In the genomic region with DNA sequence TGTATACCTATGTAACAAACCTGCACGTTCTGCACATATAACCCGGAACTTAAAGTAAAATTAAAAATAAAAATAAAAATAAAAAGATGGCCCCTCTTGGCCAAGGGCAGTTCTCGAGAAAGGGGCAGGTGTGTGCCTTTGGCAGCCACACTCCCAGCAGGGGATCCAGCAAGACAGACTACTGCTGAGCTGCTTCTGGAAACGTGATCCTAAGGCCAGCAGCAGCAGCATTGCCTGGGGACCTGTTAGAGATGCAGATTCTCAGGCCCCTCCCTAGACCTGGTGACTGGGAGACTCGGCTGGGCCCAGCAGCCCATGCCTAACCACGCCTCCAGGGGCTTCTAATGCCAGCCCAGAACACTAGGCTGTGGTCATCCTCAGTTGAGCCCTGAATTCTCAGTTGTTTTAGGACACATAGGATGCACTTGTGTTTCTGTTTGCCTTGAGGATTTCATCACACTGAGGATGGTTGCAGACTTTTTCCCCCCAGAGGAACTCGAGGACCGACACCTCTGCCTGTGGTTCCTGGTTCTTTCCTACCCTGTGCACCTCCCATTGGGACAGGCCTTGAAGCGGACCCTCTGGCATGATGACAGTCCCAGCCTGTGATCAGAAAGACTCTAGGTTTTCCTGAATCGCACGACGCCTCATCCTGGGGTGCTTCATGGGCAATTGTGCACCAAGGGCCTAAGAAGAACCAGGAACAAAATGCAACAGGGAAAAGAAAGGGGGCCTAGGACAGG, we compare ENCODE assay signal across 13 cellular contexts.
DNase-seq lines count a peak whose midpoint lies in the region; ATAC-seq and TF ChIP-seq lines count a peak whose summit lies in the region.
"Had no signal": no experiment of that assay in that cellular context is flagged by ENCODE, and none has a peak within 500 bp of the region (broad histone marks: within the 10 kb centered on the region; RNA-seq: fewer than 3 reads in every experiment).

No MANE protein-coding gene starts in this region.

- CTCF ChIA-PET in CD4-positive, alpha-beta T cell (lab: Charles Lee) = no interaction called here

- no peaks in the 10 kb centered on the region for H3K27me3 Mint-ChIP-seq in CD4-positive, alpha-beta T cell

- no peaks in the 10 kb centered on the region for H3K4me1 ChIP-seq in prostate gland (replicated peaks)

- H3K27me3 ChIP-seq in CD4-positive, alpha-beta T cell (ENCODE audit: control insufficient read depth, insufficient read depth, low read length) = no peaks in the 10 kb centered on the region
- H3K27me3 ChIP-seq in prostate gland (replicated peaks; ENCODE audit: insufficient read depth) = no peaks in the 10 kb centered on the region
- H3K27me3 ChIP-seq: ascending aorta had no signal

- H3K4me3 Mint-ChIP-seq in CD4-positive, alpha-beta T cell = peak overlapping the region; percentile 82

- WGBS in prostate gland = 84% methylated on average over 12 of the region's 12 CpGs

- TF ChIP-seq CTCF in CD4-positive, alpha-beta T cell (IDR thresholded peaks at IDR 0.05) = no peak
- TF ChIP-seq CTCF in prostate gland (IDR thresholded peaks at IDR 0.05) = no peak

- H3K9me3 ChIP-seq in CD4-positive, alpha-beta T cell (ENCODE audit: control insufficient read depth, low read length) = no peaks in the 10 kb centered on the region
- no peaks in the 10 kb centered on the region for H3K9me3 ChIP-seq in prostate gland
- H3K9me3 ChIP-seq: ascending aorta, esophagus squamous epithelium had no signal

- intact Hi-C loops in CD4-positive, alpha-beta T cell (cut with DNase I, micrococcal nuclease) = no loop called here
- intact Hi-C loops in prostate gland (cut with DNase I) = no loop called here

- no peak overlapping the region for H3K4me3 ChIP-seq in prostate gland
- H3K4me3 ChIP-seq: ascending aorta, esophagus squamous epithelium had no signal

- DNase-seq in CD4-positive, alpha-beta T cell = no peak
- DNase-seq in DMS79 (lab: John Stamatoyannopoulos, UW) (peak; percentile 15), NCI-H510A (lab: John Stamatoyannopoulos, UW) (peak; percentile 24), iPS DF 4.7 (ENCODE audit: extremely low read depth, low spot score) (peak; percentile 7), T-helper 1 cell (no peak), prostate gland (ENCODE audit: low spot score) (no peak)
- DNase-seq: activated T-cell treated with anti-CD3 and anti-CD28 coated beads, Interleukin-2, amount 50 U/mL, for 72 hours; EL; esophagus squamous epithelium; MV-4-11 had no signal

- ATAC-seq in CD4-positive, alpha-beta T cell (ENCODE audit: poor library complexity) = no peak
- ATAC-seq in esophagus mucosa = no peak

- H3K27ac Mint-ChIP-seq in CD4-positive, alpha-beta T cell = peak overlapping the region; percentile 61
- H3K27ac Mint-ChIP-seq: activated T-cell treated with anti-CD3 and anti-CD28 coated beads, Interleukin-2, amount 50 U/mL, for 72 hours had no signal

- peaks cover 62% of the 10 kb centered on the region for H3K4me1 Mint-ChIP-seq in CD4-positive, alpha-beta T cell (ENCODE audit: low read depth)

- POLR2A ChIA-PET in CD4-positive, alpha-beta T cell (lab: Charles Lee) = interaction anchor here (0.7 kb wide), 1 partner anchor 431 kb away, joined by 3 read pairs; no protein-coding TSS in a partner anchor

- H3K36me3 Mint-ChIP-seq in CD4-positive, alpha-beta T cell (ENCODE audit: low read depth) = no peaks in the 10 kb centered on the region

- no peak for TF ChIP-seq POLR2A in prostate gland (IDR thresholded peaks at IDR 0.05)

- no peaks in the 10 kb centered on the region for H3K36me3 ChIP-seq in prostate gland
- H3K36me3 ChIP-seq: ascending aorta, esophagus squamous epithelium had no signal

- H3K27ac ChIP-seq in CD4-positive, alpha-beta T cell (ENCODE audit: low read depth, low read length) = no peak overlapping the region
- no peak overlapping the region for H3K27ac ChIP-seq in prostate gland
- H3K27ac ChIP-seq: ascending aorta, C4-2B had no signal

- no peaks in the 10 kb centered on the region for H3K9me3 Mint-ChIP-seq in CD4-positive, alpha-beta T cell
- H3K9me3 Mint-ChIP-seq: activated T-cell treated with anti-CD3 and anti-CD28 coated beads, Interleukin-2, amount 50 U/mL, for 72 hours had no signal

Comparison
In these comparisons a context has a peak if more than half of its experiments do, and no peak if none do; other contexts are left out.
1. DNase-seq: peak in DMS79 (single experiment), NCI-H510A (single experiment) and iPS DF 4.7 (single experiment); none in CD4-positive, alpha-beta T cell (0 of 10), T-helper 1 cell (0 of 5) and prostate gland (single experiment).